Comparison of ENCODE assay signal across 28 cellular contexts in genomic region chr6:39085129-39085528, GRCh38. TPM values are rescaled to one million over a fixed set of nuclear protein-coding genes. Genes with fewer than 3 reads are reported as not detected.
DNase-seq lines count a peak whose midpoint lies in the region; ATAC-seq, FAIRE-seq and TF ChIP-seq lines count a peak whose summit lies in the region.
"Had no signal": no experiment of that assay in that cellular context is flagged by ENCODE, and none has a peak within 500 bp of the region (broad histone marks: within the 10 kb centered on the region; RNA-seq: fewer than 3 reads in every experiment).

No MANE protein-coding gene starts in this region.

- peaks cover 4% of the 10 kb centered on the region for H3K4me1 Mint-ChIP-seq in glutamatergic neuron (ENCODE audit: low read depth, unreplicated experiment)

- H3K4me2 ChIP-seq in mesendoderm (ENCODE audit: low read length): no peak overlapping the region
- H3K4me2 ChIP-seq: PC-9 had no signal

- no peak overlapping the region for H2AK5ac ChIP-seq in mesendoderm (ENCODE audit: low read length)

- no peaks in the 10 kb centered on the region for H3K36me3 Mint-ChIP-seq in glutamatergic neuron (ENCODE audit: unreplicated experiment)
- H3K36me3 Mint-ChIP-seq: CD8-positive, alpha-beta memory T cell had no signal

- TF ChIP-seq CTCF in heart left ventricle (IDR thresholded peaks at IDR 0.05) (no peak), glutamatergic neuron (IDR thresholded peaks at IDR 0.05; ENCODE audit: partially characterized antibody, unreplicated experiment) (no peak)

- no peak for FAIRE-seq in GM12892 (lab: Jason Lieb, UNC)
- FAIRE-seq: GM12891, GM19239, H54 had no signal

- H3K23ac ChIP-seq in mesendoderm (ENCODE audit: low read length): no peak overlapping the region

- H3K4ac ChIP-seq in mesendoderm (ENCODE audit: low read depth, low read length): no peak overlapping the region

- no peak overlapping the region for H3K4me3 Mint-ChIP-seq in glutamatergic neuron (ENCODE audit: unreplicated experiment)
- H3K4me3 Mint-ChIP-seq: CD8-positive, alpha-beta memory T cell had no signal

- peaks cover 6% of the 10 kb centered on the region for H3K27me3 Mint-ChIP-seq in glutamatergic neuron (ENCODE audit: unreplicated experiment)

- no peaks in the 10 kb centered on the region for H3K36me3 ChIP-seq in heart left ventricle
- no peaks in the 10 kb centered on the region for H3K36me3 ChIP-seq in H7 (replicated peaks; ENCODE audit: control insufficient read depth, insufficient read depth, low read length)
- no peaks in the 10 kb centered on the region for H3K36me3 ChIP-seq in mesendoderm (ENCODE audit: control insufficient read depth, insufficient read depth, low read length)
- H3K36me3 ChIP-seq: SJCRH30 had no signal

- peak overlapping the region; percentile 53 for H3K27ac ChIP-seq in right cardiac atrium (ENCODE audit: low read length)
- H3K27ac ChIP-seq in heart left ventricle: peak overlapping the region in 1 of 12 donors; percentile 30
- no peak overlapping the region for H3K27ac ChIP-seq in mesendoderm (ENCODE audit: low read depth, low read length)
- H3K27ac ChIP-seq: PC-9, SJCRH30 had no signal

- no peak overlapping the region for H2BK5ac ChIP-seq in mesendoderm (ENCODE audit: low read length)

- no peak overlapping the region for H4K5ac ChIP-seq in mesendoderm (ENCODE audit: low read length)

- no peak overlapping the region for H2BK15ac ChIP-seq in mesendoderm (replicated peaks; ENCODE audit: low read depth)

- H3K56ac ChIP-seq in mesendoderm (ENCODE audit: low read length): no peak overlapping the region

- H3K9ac ChIP-seq in mesendoderm (ENCODE audit: low read length): no peak overlapping the region

- peaks cover 2% of the 10 kb centered on the region for H3K4me1 ChIP-seq in right cardiac atrium (ENCODE audit: control insufficient read depth, insufficient read depth, low read length)
- peaks cover 0 to 23% (median 10%) of the 10 kb centered on the region in 12 donors for H3K4me1 ChIP-seq in heart left ventricle
- peaks cover 3% of the 10 kb centered on the region for H3K4me1 ChIP-seq in mesendoderm (ENCODE audit: control insufficient read depth, low read depth, low read length)
- H3K4me1 ChIP-seq: SJCRH30 had no signal

- H3K9me3 Mint-ChIP-seq in glutamatergic neuron (ENCODE audit: unreplicated experiment): no peaks in the 10 kb centered on the region
- H3K9me3 Mint-ChIP-seq: CD8-positive, alpha-beta memory T cell had no signal

- no peaks in the 10 kb centered on the region for H3K79me2 ChIP-seq in mesendoderm (ENCODE audit: control insufficient read depth, insufficient read depth, low read length)

- no peak overlapping the region for H3K4me3 ChIP-seq in right cardiac atrium (ENCODE audit: low read length)
- H3K4me3 ChIP-seq in heart left ventricle: no peak overlapping the region
- no peak overlapping the region for H3K4me3 ChIP-seq in H7 (ENCODE audit: insufficient read depth, low read depth, low read length)
- no peak overlapping the region for H3K4me3 ChIP-seq in mesendoderm (ENCODE audit: low read length)
- H3K4me3 ChIP-seq: PC-9, SJCRH30 had no signal

- no peaks in the 10 kb centered on the region for H3K79me1 ChIP-seq in mesendoderm (ENCODE audit: low read length)

- ATAC-seq in right cardiac atrium: no peak
- no peak for ATAC-seq in heart left ventricle
- ATAC-seq: SK-N-SH treated with all-trans-retinoic acid at 6 μM for 48 hours had no signal

- H3K18ac ChIP-seq in mesendoderm (ENCODE audit: low read length): no peak overlapping the region

- H3K9me3 ChIP-seq in right cardiac atrium (ENCODE audit: control insufficient read depth, low read length): no peaks in the 10 kb centered on the region
- no peaks in the 10 kb centered on the region for H3K9me3 ChIP-seq in heart left ventricle
- H3K9me3 ChIP-seq: SJCRH30 had no signal

- intact Hi-C loops in right cardiac atrium (cut with DNase I) (loop anchor here in 2 of 4 donors (10.0 kb wide), 1 partner anchor 220 kb away; no protein-coding TSS in a partner anchor), heart left ventricle (cut with DNase I) (loop anchor here in 6 of 10 donors (5.0 to 10.0 kb wide), 4 partner anchors 110 to 220 kb away; no protein-coding TSS in a partner anchor)

- H4K8ac ChIP-seq in mesendoderm (ENCODE audit: low read depth, low read length): no peak overlapping the region

- no peak overlapping the region for H2BK120ac ChIP-seq in mesendoderm (ENCODE audit: low read depth, low read length)

- TF ChIP-seq POLR2A in heart left ventricle (IDR thresholded peaks at IDR 0.05): no peak
- TF ChIP-seq POLR2A in GM12892 (IDR thresholded peaks at IDR 0.05; ENCODE audit: low read depth, low read length): no peak

- WGBS in right cardiac atrium: 42% methylated on average over 2 of the region's 2 CpGs
- 40 to 60% (median 43%) methylated on average over 2 of the region's 2 CpGs for WGBS in heart left ventricle, 4 donors
- WGBS in mesendoderm (ENCODE audit: extremely low coverage, insufficient coverage, low lambda C conversion rate): no CpG with 5 or more reads among the region's 2 CpGs

- no peaks in the 10 kb centered on the region for H3K27me3 ChIP-seq in right cardiac atrium (ENCODE audit: control insufficient read depth, insufficient read depth)
- H3K27me3 ChIP-seq in heart left ventricle: peaks cover 0 to 11% (median 0%) of the 10 kb centered on the region in 9 donors
- H3K27me3 ChIP-seq in H7 (ENCODE audit: control insufficient read depth, insufficient read depth, low read length): no peaks in the 10 kb centered on the region
- no peaks in the 10 kb centered on the region for H3K27me3 ChIP-seq in mesendoderm (ENCODE audit: insufficient read depth, low read length, poor library complexity)

- DNase-seq in right cardiac atrium (peak in 1 of 3 donors; percentile 23), heart left ventricle (no peak), H7 (peak; percentile 50), mesendoderm (peak; percentile 59), T-helper 2 cell (no peak), glutamatergic neuron (no peak), GM12892 (ENCODE audit: insufficient read length) (no peak)
- DNase-seq: CD8-positive, alpha-beta memory T cell; DMS 273 treated with DMSO at 0.1 percent for 48 hours; DMS79; EL; GF-D8; NCI-H1436; NCI-H187 treated with DMSO at 0.1 percent for 48 hours; NCI-H2107; NCI-H524 treated with DMSO at 0.1 percent for 48 hours; NCI-H774; NK-92 treated with Interleukin-12 subunit alpha and Interleukin-12 subunit beta, amount 100 ng/mL, for 24 hours; PC-9; SJCRH30 had no signal

- H3K27ac Mint-ChIP-seq in glutamatergic neuron (ENCODE audit: unreplicated experiment): no peak overlapping the region
- H3K27ac Mint-ChIP-seq: CD8-positive, alpha-beta memory T cell had no signal

RNA-seq across cellular contexts. Expression of gene SAYSD1, which starts 29.9 kb away (rescaled TPM):
- total RNA-seq in right cardiac atrium: 10 to 100 TPM in 2 of 4 donors, 1 to 10 TPM in 2; 8.3 to 11.7 (median 9.9) TPM
- 12.6 TPM for polyA plus RNA-seq in right cardiac atrium
- 10 to 100 TPM in 4 of 9 donors, 1 to 10 TPM in 5; 6.5 to 14.6 (median 9.2) TPM for total RNA-seq in heart left ventricle
- 10 to 100 TPM in 1 of 2 donors, 1 to 10 TPM in 1; 9.6 to 10.3 TPM for polyA plus RNA-seq in heart left ventricle
- 11.0 and 11.3 TPM in 2 replicates for total RNA-seq in H7 (2014; rRNA removed; shearing (Covaris generic))
- polyA plus RNA-seq in mesendoderm (2013, experiment 1 of 2): 11.7 TPM
- 11.8 TPM for polyA plus RNA-seq in mesendoderm (2013, experiment 2 of 2)
- 18.4 TPM for total RNA-seq in glutamatergic neuron (ENCODE audit: unreplicated experiment)
- 4.1 TPM for polyA plus RNA-seq in GM12892 (2012; ENCODE audit: missing spikeins)

RNA-seq across cellular contexts. Expression of gene GLP1R, which starts 36.5 kb away (rescaled TPM):
- total RNA-seq in right cardiac atrium (1 to 10 TPM; 3.1 to 9.4 (median 4.7) TPM), heart left ventricle (1 to 10 TPM in 8 of 9 donors, under 1 TPM in 1; 0.25 to 6.4 (median 2.4) TPM), glutamatergic neuron (ENCODE audit: unreplicated experiment) (not detected)
- polyA plus RNA-seq in right cardiac atrium (3.5 TPM), heart left ventricle (1 to 10 TPM; 1.3 to 1.6 TPM)
- 0.18 and 0.87 TPM in 2 replicates for total RNA-seq in H7 (2014; rRNA removed; shearing (Covaris generic))
- 0.31 TPM for polyA plus RNA-seq in mesendoderm (2013, experiment 1 of 2)
- polyA plus RNA-seq in mesendoderm (2013, experiment 2 of 2): 0.39 TPM
- not detected for polyA plus RNA-seq in GM12892 (2012; ENCODE audit: missing spikeins)
- total RNA-seq: A172; CD8-positive, alpha-beta memory T cell; HT-29; PC-9; RPMI7951; SJCRH30 had no signal
- polyA plus RNA-seq: AG04450; CD8-positive, alpha-beta memory T cell had no signal

Comparison
In these comparisons a context has a peak if more than half of its experiments do, and no peak if none do; other contexts are left out.
1. DNase-seq: peak in H7 (single experiment) and mesendoderm (single experiment); none in heart left ventricle (0 of 5), T-helper 2 cell (0 of 5), glutamatergic neuron (single experiment) and GM12892 (single experiment).